Comparison of ENCODE assay signal across 8 cellular contexts in genomic region chr9:136484153-136485048, GRCh38. TPM values are rescaled to one million over a fixed set of nuclear protein-coding genes. Genes with fewer than 3 reads are reported as not detected.
A peak's percentile ranks its signal among the peaks of the same experiment; 100 is the strongest.
DNase-seq lines count a peak whose midpoint lies in the region; ATAC-seq and TF ChIP-seq lines count a peak whose summit lies in the region.

No MANE protein-coding gene starts in this region.

- no peak for TF ChIP-seq POLR2A in breast epithelium (IDR thresholded peaks at IDR 0.05)

- H3K27me3 ChIP-seq in breast epithelium, result no peaks in the 10 kb centered on the region
- H3K27me3 ChIP-seq in lower lobe of right lung (ENCODE audit: low read depth), result no peaks in the 10 kb centered on the region

- DNase-seq in NCI-H2227 (lab: John Stamatoyannopoulos, UW; ENCODE audit: unreplicated experiment) (peak; percentile 34), NCI-H2227 treated with DMSO at 0.1 percent for 48 hours (lab: John Stamatoyannopoulos, UW) (no peak), NCI-H69 (lab: John Stamatoyannopoulos, UW) (peak; percentile 81), breast epithelium (ENCODE audit: low spot score in 2 of 2) (peak; percentile 47 to 67), lower lobe of right lung (peak; percentile 64), ureter (ENCODE audit: low spot score) (peak; percentile 62)

- H3K36me3 ChIP-seq in breast epithelium (no peaks in the 10 kb centered on the region), lower lobe of right lung (peaks cover 4% of the 10 kb centered on the region)

- intact Hi-C loops in breast epithelium (cut with DNase I; ENCODE audit: low total_unique reads) (loop anchor here (5.0 kb wide), 2 partner anchors 148 to 1123 kb away; partner anchors contain the start of gene ARRDC1), lower lobe of right lung (cut with DNase I) (loop anchor here (5.0 kb wide), 1 partner anchor 148 kb away; no protein-coding TSS in a partner anchor)

- peak overlapping the region; percentile 49 to 98 (median 73) for H3K4me3 ChIP-seq in breast epithelium
- peak overlapping the region; percentile 68 for H3K4me3 ChIP-seq in lower lobe of right lung

- ATAC-seq in lower lobe of right lung (no peak), HG02642 (IDR thresholded peaks at IDR 0.05; ENCODE audit: poor library complexity, unreplicated experiment) (no peak), GM19463 (IDR thresholded peaks at IDR 0.05; ENCODE audit: unreplicated experiment) (no peak)

- H3K4me1 ChIP-seq in breast epithelium, result peaks cover 12 to 18% of the 10 kb centered on the region in 2 donors
- peaks cover 29% of the 10 kb centered on the region for H3K4me1 ChIP-seq in lower lobe of right lung

- H3K27ac ChIP-seq in breast epithelium (peak overlapping the region; percentile 99), lower lobe of right lung (peak overlapping the region; percentile 97)

- no peaks in the 10 kb centered on the region for H3K9me3 ChIP-seq in breast epithelium
- no peaks in the 10 kb centered on the region for H3K9me3 ChIP-seq in lower lobe of right lung

- TF ChIP-seq CTCF in breast epithelium (IDR thresholded peaks at IDR 0.05) (no peak), lower lobe of right lung (IDR thresholded peaks at IDR 0.05) (no peak)

RNA-seq across cellular contexts. Expression of gene SEC16A, which starts 1.6 kb away (rescaled TPM):
- total RNA-seq in breast epithelium (10 to 100 TPM; 41.9 to 55.1 (median 42.9) TPM), lower lobe of right lung (66.5 TPM), ureter (102 TPM)

RNA-seq across cellular contexts. Expression of gene INPP5E, which starts 44.8 kb away (rescaled TPM):
- total RNA-seq in breast epithelium, result 1 to 10 TPM; 6.2 to 8.5 (median 8.2) TPM
- 13.8 TPM for total RNA-seq in lower lobe of right lung
- total RNA-seq in ureter, result 13.5 TPM
